In genomic region chr19:41299046-41299754, GRCh38 we compare ENCODE assay signal across 10 cellular contexts. TPM values are rescaled to one million over a fixed set of nuclear protein-coding genes. Genes with fewer than 3 reads are reported as not detected.
A peak's percentile ranks its signal among the peaks of the same experiment; 100 is the strongest.
DNase-seq lines count a peak whose midpoint lies in the region; ATAC-seq and TF ChIP-seq lines count a peak whose summit lies in the region.
"Had no signal": no experiment of that assay in that cellular context is flagged by ENCODE, and none has a peak within 500 bp of the region (broad histone marks: within the 10 kb centered on the region; RNA-seq: fewer than 3 reads in every experiment).

No MANE protein-coding gene starts in this region.

- DNase-seq in breast epithelium (ENCODE audit: low spot score in 2 of 2) (peak in 1 of 2 donors; percentile 56), MCF 10A (ENCODE audit: unreplicated experiment) (no peak), dorsolateral prefrontal cortex (peak in 1 of 10 donors; percentile 26), aorta (peak; percentile 68 to 72), SW 1271 (lab: John Stamatoyannopoulos, UW) (no peak), mucosa of descending colon (no peak)
- DNase-seq in naive thymus-derived CD4-positive, alpha-beta T cell = no peak
- DNase-seq: activated CD8-positive, alpha-beta memory T cell treated with anti-CD3 and anti-CD28 coated beads, Interleukin-2, amount 50 U/mL, for 48 hours; glutamatergic neuron had no signal

- POLR2A ChIA-PET in MCF 10A (lab: Yijun Ruan, JAX) = interaction anchor here (0.6 to 1.4 kb wide), 3 partner anchors 8 to 48 kb away, joined by 3 read pairs; no protein-coding TSS in a partner anchor
- POLR2A ChIA-PET in naive thymus-derived CD4-positive, alpha-beta T cell (lab: Charles Lee) = interaction anchor here (0.7 to 15.1 kb wide), 6 partner anchors 8 to 95 kb away, joined by 3 to 339 read pairs (median 4); partner anchors contain the start of gene HNRNPUL1

- no peak overlapping the region for H3K4me3 ChIP-seq in breast epithelium
- no peak overlapping the region for H3K4me3 ChIP-seq in dorsolateral prefrontal cortex
- H3K4me3 ChIP-seq in naive thymus-derived CD4-positive, alpha-beta T cell (ENCODE audit: low read length) = no peak overlapping the region
- H3K4me3 ChIP-seq in aorta (ENCODE audit: low read length in 2 of 2) = no peak overlapping the region
- H3K4me3 ChIP-seq in mucosa of descending colon = no peak overlapping the region

- no peak for ATAC-seq in naive thymus-derived CD4-positive, alpha-beta T cell
- ATAC-seq in aorta (ENCODE audit: low FRiP score) (peak; percentile 44), mucosa of descending colon (no peak), GM19328 (IDR thresholded peaks at IDR 0.05; ENCODE audit: unreplicated experiment) (no peak)

- H3K27ac ChIP-seq in breast epithelium (peak overlapping the region; percentile 89 to 95), dorsolateral prefrontal cortex (peak overlapping the region in 58 of 59 donors; percentile 6 to 88 (median 73)), aorta (ENCODE audit: low read depth in 1 of 2, low read length in 2 of 2) (peak overlapping the region in 1 of 2 donors; percentile 96)
- H3K27ac ChIP-seq in naive thymus-derived CD4-positive, alpha-beta T cell (ENCODE audit: low read depth, low read length) = peak overlapping the region; percentile 74

- no peak overlapping the region for H3K27ac Mint-ChIP-seq in MCF 10A (ENCODE audit: low read depth, unreplicated experiment)
- H3K27ac Mint-ChIP-seq in naive thymus-derived CD4-positive, alpha-beta T cell = peak overlapping the region; percentile 74 to 99 (median 91)

- H3K27me3 Mint-ChIP-seq in MCF 10A (ENCODE audit: insufficient read depth, unreplicated experiment) = no peaks in the 10 kb centered on the region
- H3K27me3 Mint-ChIP-seq in naive thymus-derived CD4-positive, alpha-beta T cell = no peaks in the 10 kb centered on the region

- H3K4me3 Mint-ChIP-seq in MCF 10A (ENCODE audit: unreplicated experiment) = no peak overlapping the region
- H3K4me3 Mint-ChIP-seq in naive thymus-derived CD4-positive, alpha-beta T cell = peak overlapping the region in 7 of 10 donors; percentile 23 to 95 (median 53)

- CTCF ChIA-PET in MCF 10A (lab: Yijun Ruan, JAX) = interaction anchor here (0.6 to 3.8 kb wide), 4 partner anchors 9 to 947 kb away, joined by 3 to 25 read pairs (median 4); no protein-coding TSS in a partner anchor
- CTCF ChIA-PET in naive thymus-derived CD4-positive, alpha-beta T cell (lab: Charles Lee) = interaction anchor here (0.6 to 2.0 kb wide), 3 partner anchors 9 to 95 kb away, joined by 3 to 10 read pairs (median 3); no protein-coding TSS in a partner anchor

- H3K4me1 ChIP-seq in breast epithelium = peaks cover 34 to 43% of the 10 kb centered on the region in 2 donors
- peaks cover 75 to 82% of the 10 kb centered on the region in 2 donors for H3K4me1 ChIP-seq in naive thymus-derived CD4-positive, alpha-beta T cell (ENCODE audit: control insufficient read depth in 2 of 2, insufficient read depth in 2 of 2, low read length in 2 of 2)
- peaks cover 0 to 4% of the 10 kb centered on the region in 2 donors for H3K4me1 ChIP-seq in aorta (ENCODE audit: control insufficient read depth in 1 of 2, insufficient read depth in 2 of 2, low read length in 2 of 2)
- H3K4me1 ChIP-seq in mucosa of descending colon (ENCODE audit: low read depth) = peaks cover 24% of the 10 kb centered on the region

- H3K9me3 Mint-ChIP-seq in MCF 10A (ENCODE audit: unreplicated experiment) = no peaks in the 10 kb centered on the region
- peaks cover 0 to 3% (median 0%) of the 10 kb centered on the region in 11 donors for H3K9me3 Mint-ChIP-seq in naive thymus-derived CD4-positive, alpha-beta T cell

- H3K27me3 ChIP-seq in breast epithelium (no peaks in the 10 kb centered on the region), dorsolateral prefrontal cortex (no peaks in the 10 kb centered on the region), aorta (ENCODE audit: control insufficient read depth in 1 of 2, insufficient read depth in 2 of 2, low read length in 1 of 2) (no peaks in the 10 kb centered on the region)
- no peaks in the 10 kb centered on the region for H3K27me3 ChIP-seq in naive thymus-derived CD4-positive, alpha-beta T cell (ENCODE audit: control insufficient read depth in 2 of 2, insufficient read depth in 2 of 2, low read length in 2 of 2)

- 30 to 46% methylated on average over 10 of the region's 10 CpGs for WGBS in aorta, 2 donors

- TF ChIP-seq CTCF in breast epithelium (IDR thresholded peaks at IDR 0.05) (no peak), MCF 10A (IDR thresholded peaks at IDR 0.05; ENCODE audit: unreplicated experiment) (no peak), dorsolateral prefrontal cortex (IDR thresholded peaks at IDR 0.05 in 54 of 56, conservative IDR thresholded peaks at IDR 0.05 in 2 of 56; ENCODE audit: low read depth in 1 of 56, partially characterized antibody in 56 of 56) (no peak), mucosa of descending colon (IDR thresholded peaks at IDR 0.05) (no peak)

- no peaks in the 10 kb centered on the region for H3K4me1 Mint-ChIP-seq in MCF 10A (ENCODE audit: insufficient read depth, unreplicated experiment)
- peaks cover 66 to 99% (median 89%) of the 10 kb centered on the region in 7 donors for H3K4me1 Mint-ChIP-seq in naive thymus-derived CD4-positive, alpha-beta T cell

- H3K36me3 ChIP-seq in breast epithelium (peaks cover 10% of the 10 kb centered on the region), aorta (ENCODE audit: control insufficient read depth in 1 of 2, insufficient read depth in 2 of 2, low read length in 1 of 2) (peaks cover 0 to 17% of the 10 kb centered on the region in 2 donors), mucosa of descending colon (ENCODE audit: low read depth) (peaks cover 17% of the 10 kb centered on the region)
- peaks cover 27 to 82% (median 37%) of the 10 kb centered on the region in 3 experiments for H3K36me3 ChIP-seq in naive thymus-derived CD4-positive, alpha-beta T cell (ENCODE audit: control insufficient read depth in 2 of 3, insufficient read depth in 3 of 3, low read length in 3 of 3)

- peaks cover 92% of the 10 kb centered on the region for H3K36me3 Mint-ChIP-seq in MCF 10A (ENCODE audit: insufficient read depth, unreplicated experiment)
- H3K36me3 Mint-ChIP-seq in naive thymus-derived CD4-positive, alpha-beta T cell = peaks cover 9 to 74% (median 45%) of the 10 kb centered on the region in 5 donors

- no TSS peak for BruUV-seq in MCF 10A (replicated peaks; lab: Mats Ljungman, UMichigan)

- no peak for TF ChIP-seq POLR2A in breast epithelium (IDR thresholded peaks at IDR 0.05)

- H3K9me3 ChIP-seq in breast epithelium = no peaks in the 10 kb centered on the region
- no peaks in the 10 kb centered on the region for H3K9me3 ChIP-seq in naive thymus-derived CD4-positive, alpha-beta T cell (ENCODE audit: control insufficient read depth in 2 of 3, low read length in 3 of 3)
- H3K9me3 ChIP-seq in aorta (ENCODE audit: control insufficient read depth, low read length) = no peaks in the 10 kb centered on the region
- H3K9me3 ChIP-seq in mucosa of descending colon = no peaks in the 10 kb centered on the region

- intact Hi-C loops in breast epithelium (cut with DNase I; ENCODE audit: low total_unique reads) (no loop called here), MCF 10A (cut with micrococcal nuclease) (no loop called here), dorsolateral prefrontal cortex (cut with DNase I) (no loop called here), aorta (cut with DNase I) (no loop called here), mucosa of descending colon (cut with DNase I, micrococcal nuclease) (no loop called here)
- intact Hi-C loops in naive thymus-derived CD4-positive, alpha-beta T cell (cut with micrococcal nuclease) = loop anchor here in 1 of 2 donors (1.0 kb wide), 1 partner anchor 8 kb away; no protein-coding TSS in a partner anchor

RNA-seq across cellular contexts. Expression of gene CCDC97, which starts 10.8 kb away (rescaled TPM):
- total RNA-seq in breast epithelium (10 to 100 TPM; 15.4 to 15.7 (median 15.4) TPM), MCF 10A (2022) (25.0 and 28.5 TPM in 2 replicates), dorsolateral prefrontal cortex (10 to 100 TPM; 18.1 to 45.4 (median 26.0) TPM), aorta (10 to 100 TPM; 18.7 to 24.3 TPM), mucosa of descending colon (10 to 100 TPM; 26.2 to 29.6 (median 27.0) TPM)
- 10 to 100 TPM; 35.9 to 56.5 (median 49.1) TPM for total RNA-seq in naive thymus-derived CD4-positive, alpha-beta T cell
- 10 to 100 TPM; 22.3 to 27.6 TPM for polyA plus RNA-seq in naive thymus-derived CD4-positive, alpha-beta T cell
- 10 to 100 TPM in 1 of 2 donors, 1 to 10 TPM in 1; 7.0 to 10.8 TPM for polyA plus RNA-seq in aorta

RNA-seq across cellular contexts. Expression of gene HNRNPUL1, which starts 35.0 kb away (rescaled TPM):
- total RNA-seq in breast epithelium (100 to 1,000 TPM; 116 to 146 (median 125) TPM), MCF 10A (2022) (179 and 204 TPM in 2 replicates), dorsolateral prefrontal cortex (100 to 1,000 TPM in 114 of 120 experiments, 10 to 100 TPM in 6; 92.7 to 156 (median 118) TPM), aorta (100 to 1,000 TPM; 155 to 156 TPM), mucosa of descending colon (100 to 1,000 TPM; 155 to 234 (median 190) TPM)
- 100 to 1,000 TPM; 253 to 319 (median 280) TPM for total RNA-seq in naive thymus-derived CD4-positive, alpha-beta T cell
- polyA plus RNA-seq in naive thymus-derived CD4-positive, alpha-beta T cell = 10 to 100 TPM; 51.4 to 81.6 TPM
- 10 to 100 TPM; 59.5 to 82.5 TPM for polyA plus RNA-seq in aorta

RNA-seq across cellular contexts. Expression of gene TGFB1, which starts 54.5 kb away (rescaled TPM):
- total RNA-seq in breast epithelium (10 to 100 TPM; 12.0 to 21.4 (median 13.4) TPM), MCF 10A (2022) (27.8 and 33.7 TPM in 2 replicates), dorsolateral prefrontal cortex (10 to 100 TPM in 104 of 120 experiments, 1 to 10 TPM in 16; 4.3 to 34.6 (median 13.8) TPM), aorta (10 to 100 TPM; 81.6 to 97.5 TPM), mucosa of descending colon (10 to 100 TPM in 2 of 3 donors, 1 to 10 TPM in 1; 8.2 to 39.6 (median 21.8) TPM)
- 100 to 1,000 TPM in 3 of 5 experiments, 10 to 100 TPM in 2; 91.2 to 322 (median 185) TPM for total RNA-seq in naive thymus-derived CD4-positive, alpha-beta T cell
- 10 to 100 TPM; 31.4 to 62.3 TPM for polyA plus RNA-seq in naive thymus-derived CD4-positive, alpha-beta T cell
- 10 to 100 TPM; 25.4 to 56.6 TPM for polyA plus RNA-seq in aorta

Comparison
In these comparisons a context has a peak if more than half of its experiments do, and no peak if none do; other contexts are left out.
1. DNase-seq: peak in aorta (2 of 2); none in MCF 10A (single experiment), naive thymus-derived CD4-positive, alpha-beta T cell (0 of 9), SW 1271 (0 of 2) and mucosa of descending colon (0 of 3).